19 cellular contexts compared by ENCODE assay signal in the genomic region with DNA sequence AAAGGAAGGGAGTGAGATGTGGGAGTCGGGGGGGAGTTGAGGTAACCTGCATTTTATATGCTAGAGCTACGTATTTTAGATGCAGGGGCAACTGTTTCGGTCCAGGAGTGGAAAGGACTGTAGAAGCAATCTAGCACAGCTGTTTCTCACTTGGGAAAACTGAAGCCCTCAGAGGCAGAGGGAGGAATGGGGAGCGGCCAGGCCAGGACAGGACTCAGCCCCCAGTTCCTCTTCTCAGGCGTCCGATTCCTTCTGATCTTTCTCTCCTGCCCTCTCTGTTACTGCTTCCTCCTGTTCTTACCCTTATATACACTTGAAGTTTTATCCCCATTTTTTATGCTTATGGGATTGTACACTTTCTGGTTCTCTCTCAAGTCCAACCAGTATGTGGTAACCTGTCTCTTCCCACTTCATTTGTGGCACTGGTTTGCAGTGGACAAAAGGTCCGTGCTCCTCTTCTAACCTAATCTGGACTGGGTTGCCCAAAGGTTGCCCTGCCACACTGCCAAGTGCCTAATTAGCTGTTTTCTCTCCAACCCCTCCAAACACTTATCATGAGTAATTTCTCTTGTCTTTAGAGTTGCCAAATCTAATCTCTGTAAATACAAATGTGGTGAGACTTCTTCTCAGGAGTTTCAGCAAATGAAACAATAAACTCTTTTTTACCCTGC. TPM values are rescaled to one million over a fixed set of nuclear protein-coding genes. Genes with fewer than 3 reads are reported as not detected.
DNase-seq lines count a peak whose midpoint lies in the region; ATAC-seq and TF ChIP-seq lines count a peak whose summit lies in the region.
"Had no signal": no experiment of that assay in that cellular context is flagged by ENCODE, and none has a peak within 500 bp of the region (broad histone marks: within the 10 kb centered on the region; RNA-seq: fewer than 3 reads in every experiment).

No MANE protein-coding gene starts in this region.

- H3K36me3 Mint-ChIP-seq in WTC11 (peaks cover 13% of the 10 kb centered on the region), endothelial cell (ENCODE audit: low read depth, unreplicated experiment) (no peaks in the 10 kb centered on the region)
- peaks cover 75% of the 10 kb centered on the region for H3K36me3 Mint-ChIP-seq in stimulated activated effector memory CD8-positive, alpha-beta T cell treated with anti-CD3 and anti-CD28 coated beads, Interleukin-12 subunit alpha, Interleukin-12 subunit beta, amount 100 ng/mL, for 72 hours

- no peaks in the 10 kb centered on the region for H3K9me3 ChIP-seq in right cardiac atrium (ENCODE audit: control insufficient read depth, low read length)
- H3K9me3 ChIP-seq: BLaER1 had no signal

- CTCF ChIA-PET in WTC11 (lab: Charles Lee), result interaction anchor here (0.9 kb wide), 1 partner anchor 16 kb away, joined by 3 read pairs; a partner anchor contains a TSS

- H3K27me3 Mint-ChIP-seq in WTC11 (ENCODE audit: low read depth) (no peaks in the 10 kb centered on the region), endothelial cell (ENCODE audit: unreplicated experiment) (peaks cover 2% of the 10 kb centered on the region)

- H3K4me1 Mint-ChIP-seq in WTC11 (no peaks in the 10 kb centered on the region), endothelial cell (ENCODE audit: unreplicated experiment) (no peaks in the 10 kb centered on the region)
- peaks cover 14% of the 10 kb centered on the region for H3K4me1 Mint-ChIP-seq in stimulated activated effector memory CD8-positive, alpha-beta T cell treated with anti-CD3 and anti-CD28 coated beads, Interleukin-12 subunit alpha, Interleukin-12 subunit beta, amount 100 ng/mL, for 72 hours

- 85% methylated on average over 7 of the region's 7 CpGs for WGBS in right cardiac atrium

- peak overlapping the region; percentile 71; the same call in 1 of the 2 replicates for H3K27ac Mint-ChIP-seq in WTC11
- H3K27ac Mint-ChIP-seq in stimulated activated effector memory CD8-positive, alpha-beta T cell treated with anti-CD3 and anti-CD28 coated beads, Interleukin-12 subunit alpha, Interleukin-12 subunit beta, amount 100 ng/mL, for 72 hours, result peak overlapping the region; percentile 80
- no peak overlapping the region for H3K27ac Mint-ChIP-seq in endothelial cell (ENCODE audit: unreplicated experiment)

- intact Hi-C loops in Right ventricle myocardium superior (cut with DNase I), result no loop called here
- intact Hi-C loops in right cardiac atrium (cut with DNase I), result no loop called here

- H3K4me3 Mint-ChIP-seq in WTC11, result no peak overlapping the region
- H3K4me3 Mint-ChIP-seq in stimulated activated effector memory CD8-positive, alpha-beta T cell treated with anti-CD3 and anti-CD28 coated beads, Interleukin-12 subunit alpha, Interleukin-12 subunit beta, amount 100 ng/mL, for 72 hours, result no peak overlapping the region
- no peak overlapping the region for H3K4me3 Mint-ChIP-seq in endothelial cell (ENCODE audit: unreplicated experiment)

- TF ChIP-seq CTCF in WTC11 (IDR thresholded peaks at IDR 0.05) (no peak), endothelial cell (IDR thresholded peaks at IDR 0.05; ENCODE audit: unreplicated experiment) (no peak)

- no peak overlapping the region for H3K4me3 ChIP-seq in right cardiac atrium (ENCODE audit: low read length)
- H3K4me3 ChIP-seq: BLaER1, GM23248 had no signal

- H3K27me3 ChIP-seq in right cardiac atrium (ENCODE audit: control insufficient read depth, insufficient read depth), result no peaks in the 10 kb centered on the region
- H3K27me3 ChIP-seq: BLaER1 had no signal

- peak; percentile 19 for ATAC-seq in Right ventricle myocardium superior (ENCODE audit: poor library complexity)
- no peak for ATAC-seq in right cardiac atrium
- ATAC-seq in WTC11, result no peak
- ATAC-seq in stimulated activated effector memory CD8-positive, alpha-beta T cell treated with anti-CD3 and anti-CD28 coated beads, Interleukin-12 subunit alpha, Interleukin-12 subunit beta, amount 100 ng/mL, for 72 hours, result no peak
- ATAC-seq in SK-N-SH treated with all-trans-retinoic acid at 6 μM for 48 hours, result no peak

- no peak overlapping the region for H3K27ac ChIP-seq in right cardiac atrium (ENCODE audit: low read length)
- H3K27ac ChIP-seq: BLaER1, GM23248 had no signal

- POLR2A ChIA-PET in WTC11 (lab: Charles Lee), result no interaction called here

- no peaks in the 10 kb centered on the region for H3K4me1 ChIP-seq in right cardiac atrium (ENCODE audit: control insufficient read depth, insufficient read depth, low read length)
- H3K4me1 ChIP-seq: BLaER1 had no signal

- DNase-seq in Right ventricle myocardium superior (no peak), right cardiac atrium (no peak), WTC11 (ENCODE audit: low spot score) (no peak), myocyte (ENCODE audit: low read depth) (peak; percentile 54), endothelial cell (ENCODE audit: low spot score) (no peak), NCI-H82 (lab: John Stamatoyannopoulos, UW) (no peak)
- DNase-seq in stimulated activated effector memory CD8-positive, alpha-beta T cell treated with anti-CD3 and anti-CD28 coated beads, Interleukin-12 subunit alpha, Interleukin-12 subunit beta, amount 100 ng/mL, for 72 hours (ENCODE audit: low spot score in 2 of 2), result no peak
- DNase-seq: DMS 273 treated with DMSO at 0.1 percent for 48 hours, GF-D8, GM23248, KBM-7, NCI-H1436 treated with DMSO at 0.1 percent for 48 hours, NCI-H2029 treated with DMSO at 0.1 percent for 48 hours, NCI-H2171 treated with DMSO at 0.1 percent for 48 hours, NCI-H446 treated with DMSO at 0.1 percent for 48 hours, OCI-M1, RPMI8226 had no signal

- H3K9me3 Mint-ChIP-seq in WTC11 (no peaks in the 10 kb centered on the region), endothelial cell (ENCODE audit: unreplicated experiment) (no peaks in the 10 kb centered on the region)
- no peaks in the 10 kb centered on the region for H3K9me3 Mint-ChIP-seq in stimulated activated effector memory CD8-positive, alpha-beta T cell treated with anti-CD3 and anti-CD28 coated beads, Interleukin-12 subunit alpha, Interleukin-12 subunit beta, amount 100 ng/mL, for 72 hours

TF ChIP-seq in WTC11, 78 proteins besides CTCF, POLR2A, EP300 and RAD21 (continues in another document):
- TF ChIP-seq ZNF138 (CRISPR knock-in tag; conservative IDR thresholded peaks at IDR 0.05), result no peak
- TF ChIP-seq TP53 (CRISPR knock-in tag; IDR thresholded peaks at IDR 0.05), result no peak
- no peak for TF ChIP-seq ELF4 (CRISPR knock-in tag; IDR thresholded peaks at IDR 0.05; ENCODE audit: low read depth)
- TF ChIP-seq, protein P1, sequence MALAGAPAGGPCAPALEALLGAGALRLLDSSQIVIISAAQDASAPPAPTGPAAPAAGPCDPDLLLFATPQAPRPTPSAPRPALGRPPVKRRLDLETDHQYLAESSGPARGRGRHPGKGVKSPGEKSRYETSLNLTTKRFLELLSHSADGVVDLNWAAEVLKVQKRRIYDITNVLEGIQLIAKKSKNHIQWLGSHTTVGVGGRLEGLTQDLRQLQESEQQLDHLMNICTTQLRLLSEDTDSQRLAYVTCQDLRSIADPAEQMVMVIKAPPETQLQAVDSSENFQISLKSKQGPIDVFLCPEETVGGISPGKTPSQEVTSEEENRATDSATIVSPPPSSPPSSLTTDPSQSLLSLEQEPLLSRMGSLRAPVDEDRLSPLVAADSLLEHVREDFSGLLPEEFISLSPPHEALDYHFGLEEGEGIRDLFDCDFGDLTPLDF (CRISPR knock-in tag; IDR thresholded peaks at IDR 0.05), result no peak
- no peak for TF ChIP-seq MXD4 (CRISPR knock-in tag; IDR thresholded peaks at IDR 0.05; ENCODE audit: borderline replicate concordance)

TF ChIP-seq in SK-N-SH treated with all-trans-retinoic acid at 6 μM for 48 hours, 23 proteins besides CTCF, POLR2A, EP300 and RAD21 (continues in another document):
- no peak for TF ChIP-seq ZNF565 (CRISPR knock-in tag; conservative IDR thresholded peaks at IDR 0.05; ENCODE audit: low read depth)
- no peak for TF ChIP-seq SNAI2 (CRISPR knock-in tag; IDR thresholded peaks at IDR 0.05)
- TF ChIP-seq, protein P2, sequence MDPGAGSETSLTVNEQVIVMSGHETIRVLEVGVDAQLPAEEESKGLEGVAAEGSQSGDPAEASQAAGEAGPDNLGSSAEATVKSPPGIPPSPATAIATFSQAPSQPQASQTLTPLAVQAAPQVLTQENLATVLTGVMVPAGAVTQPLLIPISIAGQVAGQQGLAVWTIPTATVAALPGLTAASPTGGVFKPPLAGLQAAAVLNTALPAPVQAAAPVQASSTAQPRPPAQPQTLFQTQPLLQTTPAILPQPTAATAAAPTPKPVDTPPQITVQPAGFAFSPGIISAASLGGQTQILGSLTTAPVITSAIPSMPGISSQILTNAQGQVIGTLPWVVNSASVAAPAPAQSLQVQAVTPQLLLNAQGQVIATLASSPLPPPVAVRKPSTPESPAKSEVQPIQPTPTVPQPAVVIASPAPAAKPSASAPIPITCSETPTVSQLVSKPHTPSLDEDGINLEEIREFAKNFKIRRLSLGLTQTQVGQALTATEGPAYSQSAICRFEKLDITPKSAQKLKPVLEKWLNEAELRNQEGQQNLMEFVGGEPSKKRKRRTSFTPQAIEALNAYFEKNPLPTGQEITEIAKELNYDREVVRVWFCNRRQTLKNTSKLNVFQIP (CRISPR knock-in tag; IDR thresholded peaks at IDR 0.05; ENCODE audit: borderline replicate concordance, low read depth), result no peak

RNA-seq across cellular contexts. Expression of a gene that starts 16.2 kb away (rescaled TPM):
- total RNA-seq in Right ventricle myocardium superior (48.7 TPM), right cardiac atrium (10 to 100 TPM; 14.0 to 22.2 (median 19.2) TPM), WTC11 (2021) (35.3 to 40.0 TPM (median 36.2 TPM) in 3 replicates), myocyte (55.7 and 79.8 TPM in 2 replicates), endothelial cell (ENCODE audit: unreplicated experiment) (40.2 TPM)
- polyA plus RNA-seq in right cardiac atrium, result 17.8 TPM
- polyA plus RNA-seq in myocyte (2012), result 47.5 TPM

RNA-seq across cellular contexts. Expression of a gene that starts 31.3 kb away (rescaled TPM):
- total RNA-seq in Right ventricle myocardium superior (39.0 TPM), right cardiac atrium (10 to 100 TPM; 33.7 to 40.2 (median 38.1) TPM), WTC11 (2021) (59.3 to 78.6 TPM (median 59.8 TPM) in 3 replicates), myocyte (33.3 and 52.3 TPM in 2 replicates), endothelial cell (ENCODE audit: unreplicated experiment) (37.3 TPM)
- polyA plus RNA-seq in right cardiac atrium, result 26.0 TPM
- 50.7 TPM for polyA plus RNA-seq in myocyte (2012)

RNA-seq across cellular contexts. Expression of a gene that starts 31.6 kb away (rescaled TPM):
- total RNA-seq in Right ventricle myocardium superior (136 TPM), right cardiac atrium (100 to 1,000 TPM; 137 to 159 (median 142) TPM), WTC11 (2021) (350 to 397 TPM (median 352 TPM) in 3 replicates), myocyte (222 and 275 TPM in 2 replicates), endothelial cell (ENCODE audit: unreplicated experiment) (288 TPM)
- polyA plus RNA-seq in right cardiac atrium, result 127 TPM
- polyA plus RNA-seq in myocyte (2012), result 163 TPM

RNA-seq across cellular contexts. Expression of a gene that starts 50.9 kb away (rescaled TPM):
- total RNA-seq in Right ventricle myocardium superior (7.2 TPM), right cardiac atrium (10 to 100 TPM in 2 of 4 donors, 1 to 10 TPM in 2; 7.7 to 12.1 (median 9.3) TPM), WTC11 (2021) (27.1 to 34.7 TPM (median 34.5 TPM) in 3 replicates), myocyte (1.5 TPM in 1 of 2 replicates, not detected in the other), endothelial cell (ENCODE audit: unreplicated experiment) (22.1 TPM)
- 5.9 TPM for polyA plus RNA-seq in right cardiac atrium
- 0.76 TPM for polyA plus RNA-seq in myocyte (2012)
- total RNA-seq: GM23248 had no signal

RNA-seq across cellular contexts. Expression of a gene that starts 58.2 kb away (rescaled TPM):
- 251 TPM for total RNA-seq in Right ventricle myocardium superior
- total RNA-seq in right cardiac atrium, result 100 to 1,000 TPM; 262 to 339 (median 272) TPM
- 441 TPM for polyA plus RNA-seq in right cardiac atrium
- 158 to 181 TPM (median 172 TPM) in 3 replicates for total RNA-seq in WTC11 (2021)
- total RNA-seq in myocyte, result 116 and 166 TPM in 2 replicates
- polyA plus RNA-seq in myocyte (2012), result 196 TPM
- total RNA-seq in endothelial cell (ENCODE audit: unreplicated experiment), result 225 TPM
